Comparison of ENCODE assay signal across 8 cellular contexts in the genomic region with DNA sequence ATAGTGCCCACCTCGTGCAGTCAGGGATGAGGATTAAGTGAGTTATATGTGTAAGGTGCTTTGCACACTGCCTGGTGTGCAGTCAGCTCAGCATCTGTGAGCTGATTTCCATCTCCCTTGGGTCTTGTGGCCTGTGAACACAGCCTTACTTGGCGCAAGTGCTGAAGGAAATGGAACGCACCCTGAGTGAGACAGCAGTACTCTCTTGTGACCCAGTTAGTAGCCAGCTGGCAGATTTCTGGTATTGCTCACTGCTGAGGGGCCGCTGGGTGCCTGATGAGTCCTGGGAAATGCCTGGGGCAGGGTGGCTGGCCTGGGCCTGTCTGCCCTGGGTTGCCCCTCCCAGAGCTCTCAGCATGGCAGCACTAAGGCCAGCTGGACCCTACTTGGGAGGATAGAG.
DNase-seq lines count a peak whose midpoint lies in the region; ATAC-seq and TF ChIP-seq lines count a peak whose summit lies in the region.

No MANE protein-coding gene starts in this region.

- POLR2A ChIA-PET in PC-3 (lab: Charles Lee; ENCODE audit: unreplicated experiment), result no interaction called here

- H3F3A ChIP-seq in PC-3 (ENCODE audit: low read length, unreplicated experiment), result no peaks in the 10 kb centered on the region

- intact Hi-C loops in PC-3 (cut with micrococcal nuclease), result no loop called here
- intact Hi-C loops in left ventricle myocardium superior (cut with micrococcal nuclease), result no loop called here

- ATAC-seq in DND-41 (ENCODE audit: insufficient read depth, low read depth), result peak; percentile 89
- ATAC-seq in PC-3, result peak; percentile 60
- ATAC-seq in left ventricle myocardium superior, result peak; percentile 93

- in situ Hi-C loops in GM13976 (cut with MboI; ENCODE audit: low sequenced_read_pairs, unreplicated experiment), result no loop called here

- H2AFZ ChIP-seq in DND-41 (ENCODE audit: low read depth, low read length) (no peak overlapping the region), PC-3 (ENCODE audit: low read length) (no peak overlapping the region)

- no peak overlapping the region for H3K4me3 ChIP-seq in DND-41 (ENCODE audit: low read depth in 1 of 2, low read length in 2 of 2)
- no peak overlapping the region for H3K4me3 ChIP-seq in PC-3 (ENCODE audit: low read length)

- H3K4me1 ChIP-seq in DND-41 (ENCODE audit: insufficient read depth, low read length) (peaks cover 15% of the 10 kb centered on the region), PC-3 (ENCODE audit: insufficient read depth, low read length) (peaks cover 16% of the 10 kb centered on the region)

- H3K9ac ChIP-seq in DND-41 (ENCODE audit: low read depth, low read length) (no peak overlapping the region), PC-3 (ENCODE audit: low read length) (no peak overlapping the region)

- no peaks in the 10 kb centered on the region for H3K79me2 ChIP-seq in DND-41 (ENCODE audit: insufficient read depth, low read length)
- no peaks in the 10 kb centered on the region for H3K79me2 ChIP-seq in PC-3 (ENCODE audit: low read length)

- no peak overlapping the region for H3K4me2 ChIP-seq in DND-41 (ENCODE audit: insufficient read depth, low read length)
- 0 out of 2 replicates have a peak overlapping the region, but pooled peaks have one; percentile 11 for H3K4me2 ChIP-seq in PC-3 (ENCODE audit: low read length)

- H3K27me3 ChIP-seq in DND-41 (ENCODE audit: insufficient read depth, low read length, poor library complexity) (no peaks in the 10 kb centered on the region), PC-3 (ENCODE audit: low read length) (no peaks in the 10 kb centered on the region)

- CTCF ChIA-PET in PC-3 (lab: Charles Lee), result no interaction called here

- H4K20me1 ChIP-seq in DND-41 (ENCODE audit: insufficient read depth, low read length) (no peaks in the 10 kb centered on the region), PC-3 (ENCODE audit: low read length) (no peaks in the 10 kb centered on the region)

- peak overlapping the region; percentile 49; the same call in 1 of the 2 replicates for H3K27ac ChIP-seq in DND-41 (ENCODE audit: low read length)
- 0 out of 2 replicates have a peak overlapping the region, but pooled peaks have one; percentile 5 for H3K27ac ChIP-seq in PC-3 (ENCODE audit: low read length)

- H3K9me3 ChIP-seq in DND-41 (ENCODE audit: insufficient read depth, low read length, severe bottlenecking) (no peaks in the 10 kb centered on the region), PC-3 (ENCODE audit: low read length) (no peaks in the 10 kb centered on the region)

- no peaks in the 10 kb centered on the region for H3K36me3 ChIP-seq in DND-41 (ENCODE audit: insufficient read depth, low read length)
- no peaks in the 10 kb centered on the region for H3K36me3 ChIP-seq in PC-3 (ENCODE audit: low read depth, low read length)

- H3K9me2 ChIP-seq in PC-3 (replicated peaks; ENCODE audit: low read length), result no peaks in the 10 kb centered on the region

- DNase-seq in DND-41 (peak; percentile 59), GOT3 (lab: John Stamatoyannopoulos, UW) (peak; percentile 57), PC-3 (peak; percentile 58), left ventricle myocardium superior (peak; percentile 67), GM13976 (ENCODE audit: low spot score) (no peak), NCI-H510A treated with DMSO at 0.1 percent for 48 hours (lab: John Stamatoyannopoulos, UW) (no peak), DMS53 (lab: John Stamatoyannopoulos, UW) (no peak)
- no peak for DNase-seq in stimulated activated CD4-positive, alpha-beta T cell treated with anti-CD3 and anti-CD28 coated beads, Interleukin-2, amount 100 ng/mL, for 24 hours

- TF ChIP-seq CTCF in DND-41 (IDR thresholded peaks at IDR 0.05; ENCODE audit: borderline replicate concordance, extremely low read depth, low read length, poor library complexity, severe bottlenecking), result peak; percentile 6
- TF ChIP-seq CTCF in PC-3 (conservative IDR thresholded peaks at IDR 0.05; ENCODE audit: low read depth, low read length), result no peak
- TF ChIP-seq CTCF in GM13976 (IDR thresholded peaks at IDR 0.05; ENCODE audit: borderline replicate concordance, control extremely low read depth, extremely low read depth, insufficient read depth, missing control alignments), result no peak

- BruUV-seq in PC-3 (replicated peaks; lab: Mats Ljungman, UMichigan), result no TSS peak

Comparison
In these comparisons a context has a peak if more than half of its experiments do, and no peak if none do; other contexts are left out.
1. DNase-seq: peak in DND-41 (single experiment), GOT3 (single experiment), PC-3 (single experiment) and left ventricle myocardium superior (single experiment); none in GM13976 (single experiment), NCI-H510A treated with DMSO at 0.1 percent for 48 hours (single experiment), stimulated activated CD4-positive, alpha-beta T cell treated with anti-CD3 and anti-CD28 coated beads, Interleukin-2, amount 100 ng/mL, for 24 hours (0 of 2) and DMS53 (single experiment).
2. Peak in every context shown above with its lines, with median percentiles within 50 percentile points of each other: ATAC-seq.